ENCODE assay signal across 8 cellular contexts in the genomic region with DNA sequence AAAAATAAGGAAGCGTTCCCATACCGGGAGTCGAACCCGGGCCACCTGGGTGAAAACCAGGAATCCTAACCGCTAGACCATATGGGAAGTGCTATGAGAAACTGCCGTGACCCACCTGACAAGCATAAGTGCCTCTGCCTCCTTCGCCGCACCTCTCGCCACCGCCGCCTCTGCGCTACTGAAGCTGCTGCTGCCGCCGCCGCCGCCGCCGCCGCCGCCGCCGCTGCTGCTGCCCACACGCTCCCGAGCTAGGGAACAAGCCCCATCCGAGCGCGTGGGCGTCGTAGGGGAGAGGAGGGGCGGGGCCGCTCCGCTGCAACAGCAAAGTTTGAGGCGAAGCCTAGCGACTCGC. TPM values are rescaled to one million over a fixed set of nuclear protein-coding genes. Genes with fewer than 3 reads are reported as not detected.
DNase-seq lines count a peak whose midpoint lies in the region; ATAC-seq and TF ChIP-seq lines count a peak whose summit lies in the region.

No MANE protein-coding gene starts in this region.

- no peak for TF ChIP-seq POLR2A in lower leg skin (IDR thresholded peaks at IDR 0.05)

- TF ChIP-seq CTCF in lower leg skin (IDR thresholded peaks at IDR 0.05), result no peak

- DNase-seq in ACHN, result peak; percentile 68
- peak; percentile 36 for DNase-seq in NCI-H524 treated with DMSO at 0.1 percent for 48 hours (lab: John Stamatoyannopoulos, UW)
- peak; percentile 89 to 93 for DNase-seq in activated CD4-positive, alpha-beta T cell treated with anti-CD3 and anti-CD28 coated beads, Interleukin-2, amount 50 U/mL, for 4 hours
- DNase-seq in dedifferentiated amniotic fluid mesenchymal stem cell (ENCODE audit: extremely low spot score), result peak; percentile 79
- DNase-seq in lower leg skin (ENCODE audit: low spot score in 2 of 2), result peak; percentile 80 to 96
- peak; percentile 72 to 85 (median 77) for DNase-seq in stimulated activated CD4-positive, alpha-beta T cell treated with anti-CD3 and anti-CD28 coated beads, TNF-alpha, amount 100 ng/mL, for 24 hours (ENCODE audit: low read depth in 3 of 3)

- peak overlapping the region; percentile 76 for H3K4me3 ChIP-seq in lower leg skin (ENCODE audit: low read depth, poor library complexity, severe bottlenecking)

- in situ Hi-C loops in ACHN (cut with HindIII; ENCODE audit: low pct_ligation_motif_present, low pct_unique_long_range_greater_than_20kb, low sequenced_read_pairs), result no loop called here

- intact Hi-C loops in lower leg skin (cut with DNase I; ENCODE audit: low total_unique reads), result no loop called here

- WGBS in lower leg skin, 2 donors, result 1 to 2% methylated on average over 22 to 34 of the region's 35 CpGs

- ATAC-seq in GM18873 (IDR thresholded peaks at IDR 0.05; ENCODE audit: low FRiP score, unreplicated experiment) (peak; percentile 23), HG03135 (IDR thresholded peaks at IDR 0.05; ENCODE audit: unreplicated experiment) (peak; percentile 34)

RNA-seq across cellular contexts. Expression of gene WBP4, which starts 0.6 kb away (rescaled TPM):
- 10 to 100 TPM in 2 of 4 donors, 1 to 10 TPM in 2; 7.2 to 11.2 (median 9.8) TPM for total RNA-seq in lower leg skin

RNA-seq across cellular contexts. Expression of gene ELF1, which starts 41.6 kb away (rescaled TPM):
- total RNA-seq in lower leg skin, result 100 to 1,000 TPM; 112 to 137 (median 125) TPM

Comparison
In these comparisons a context has a peak if more than half of its experiments do, and no peak if none do; other contexts are left out.
1. Peak in every context shown above with its lines: DNase-seq, ATAC-seq and H3K4me3 ChIP-seq.
2. DNase-seq: peak in every context shown above with its lines; median percentile 91 in activated CD4-positive, alpha-beta T cell treated with anti-CD3 and anti-CD28 coated beads, Interleukin-2, amount 50 U/mL, for 4 hours; 88 in lower leg skin; 79 in dedifferentiated amniotic fluid mesenchymal stem cell; 77 in stimulated activated CD4-positive, alpha-beta T cell treated with anti-CD3 and anti-CD28 coated beads, TNF-alpha, amount 100 ng/mL, for 24 hours; 68 in ACHN; 36 in NCI-H524 treated with DMSO at 0.1 percent for 48 hours.